Comparison of ENCODE assay signal across 29 cellular contexts in genomic region chr5:175687231-175687701, GRCh38. TPM values are rescaled to one million over a fixed set of nuclear protein-coding genes. Genes with fewer than 3 reads are reported as not detected.
A peak's percentile ranks its signal among the peaks of the same experiment; 100 is the strongest.
DNase-seq lines count a peak whose midpoint lies in the region; FAIRE-seq and TF ChIP-seq lines count a peak whose summit lies in the region.
"Had no signal": no experiment of that assay in that cellular context is flagged by ENCODE, and none has a peak within 500 bp of the region (broad histone marks: within the 10 kb centered on the region; RNA-seq: fewer than 3 reads in every experiment).

No MANE protein-coding gene starts in this region.

- H3K27me3 ChIP-seq in MG63, result peaks cover 6% of the 10 kb centered on the region; the same call in 1 of the 2 replicates
- H3K27me3 ChIP-seq in spleen (replicated peaks in 1 of 7), result peaks cover 0 to 10% (median 0%) of the 10 kb centered on the region in 7 donors
- H3K27me3 ChIP-seq: Peyer's patch, vagina had no signal

- peaks cover 30% of the 10 kb centered on the region for H3K27me3 Mint-ChIP-seq in progenitor cell of endocrine pancreas
- H3K27me3 Mint-ChIP-seq in activated CD4-positive, alpha-beta T cell treated with anti-CD3 and anti-CD28 coated beads, Interleukin-2, amount 10 ng/mL, durations not matched to agents 7 days and 5 days, result no peaks in the 10 kb centered on the region

- H3K36me3 Mint-ChIP-seq in progenitor cell of endocrine pancreas (ENCODE audit: insufficient read depth), result peaks cover 3% of the 10 kb centered on the region
- H3K36me3 Mint-ChIP-seq in activated CD4-positive, alpha-beta T cell treated with anti-CD3 and anti-CD28 coated beads, Interleukin-2, amount 10 ng/mL, durations not matched to agents 7 days and 5 days (ENCODE audit: low read depth), result peaks cover 36% of the 10 kb centered on the region

- no peak overlapping the region for H3K4me3 ChIP-seq in MG63
- H3K4me3 ChIP-seq in kidney (ENCODE audit: low read length in 2 of 2), result no peak overlapping the region
- H3K4me3 ChIP-seq in spleen, result no peak overlapping the region
- H3K4me3 ChIP-seq: Peyer's patch, vagina had no signal

- no peaks in the 10 kb centered on the region for H3K9me3 Mint-ChIP-seq in progenitor cell of endocrine pancreas (ENCODE audit: low read depth)
- no peaks in the 10 kb centered on the region for H3K9me3 Mint-ChIP-seq in activated CD4-positive, alpha-beta T cell treated with anti-CD3 and anti-CD28 coated beads, Interleukin-2, amount 10 ng/mL, durations not matched to agents 7 days and 5 days
- H3K9me3 Mint-ChIP-seq: activated naive CD4-positive, alpha-beta T cell treated with anti-CD3 and anti-CD28 coated beads, Interleukin-2, amount 50 U/mL, for 72 hours; activated T-cell treated with anti-CD3 and anti-CD28 coated beads, Interleukin-2, amount 50 U/mL, for 72 hours; effector memory CD8-positive, alpha-beta T cell; nephron; stimulated activated effector memory CD8-positive, alpha-beta T cell treated with anti-CD3 and anti-CD28 coated beads, Interleukin-12 subunit alpha, Interleukin-12 subunit beta, amount 100 ng/mL, for 72 hours; T-helper 1 cell treated with Interleukin-12 subunit alpha and Interleukin-12 subunit beta and Interleukin-4 antibody, amounts not matched to agents 30 μg/mL and 1 μg/mL, for 36 hours had no signal

- no peaks in the 10 kb centered on the region for H3K36me3 ChIP-seq in MG63
- no peaks in the 10 kb centered on the region for H3K36me3 ChIP-seq in kidney (ENCODE audit: control insufficient read depth in 1 of 2, insufficient read depth in 2 of 2, low read length in 2 of 2)
- peaks cover 0 to 59% (median 5%) of the 10 kb centered on the region in 6 donors for H3K36me3 ChIP-seq in spleen
- H3K36me3 ChIP-seq: Peyer's patch, vagina had no signal

- H3K9me3 ChIP-seq in MG63 (no peaks in the 10 kb centered on the region), kidney (ENCODE audit: control insufficient read depth in 1 of 2, low read length in 2 of 2) (no peaks in the 10 kb centered on the region), spleen (no peaks in the 10 kb centered on the region)
- H3K9me3 ChIP-seq: Peyer's patch, vagina had no signal

- POLR2A ChIA-PET in activated CD4-positive, alpha-beta T cell treated with anti-CD3 and anti-CD28 coated beads, Interleukin-2, amount 10 ng/mL, durations not matched to agents 7 days and 5 days (lab: Charles Lee), result no interaction called here

- TF ChIP-seq POLR2A in spleen (IDR thresholded peaks at IDR 0.05), result no peak

- H3K4me3 Mint-ChIP-seq in progenitor cell of endocrine pancreas (ENCODE audit: low read depth), result no peak overlapping the region
- H3K4me3 Mint-ChIP-seq in activated CD4-positive, alpha-beta T cell treated with anti-CD3 and anti-CD28 coated beads, Interleukin-2, amount 10 ng/mL, durations not matched to agents 7 days and 5 days, result no peak overlapping the region
- H3K4me3 Mint-ChIP-seq: activated T-cell treated with anti-CD3 and anti-CD28 coated beads, Interleukin-2, amount 50 U/mL, for 72 hours; effector memory CD8-positive, alpha-beta T cell; nephron; stimulated activated effector memory CD8-positive, alpha-beta T cell treated with anti-CD3 and anti-CD28 coated beads, Interleukin-12 subunit alpha, Interleukin-12 subunit beta, amount 100 ng/mL, for 72 hours; T-helper 1 cell treated with Interleukin-12 subunit alpha and Interleukin-12 subunit beta and Interleukin-4 antibody, amounts not matched to agents 30 μg/mL and 1 μg/mL, for 36 hours had no signal

- 72 to 93% (median 86%) methylated on average over 10 to 14 of the region's 14 CpGs for WGBS in spleen, 5 donors

- DNase-seq in MG63 (peak; percentile 20), kidney (peak; percentile 61), spleen (peak; percentile 77), 8988T (no peak), progenitor cell of endocrine pancreas (ENCODE audit: low spot score, unreplicated experiment) (no peak), NCI-H128 (lab: John Stamatoyannopoulos, UW; ENCODE audit: unreplicated experiment) (no peak)
- DNase-seq in activated CD4-positive, alpha-beta T cell treated with anti-CD3 and anti-CD28 coated beads, Interleukin-2, amount 10 ng/mL, durations not matched to agents 7 days and 5 days, result no peak
- DNase-seq: activated CD4-positive, alpha-beta T cell treated with anti-CD3 and anti-CD28 coated beads for 48 hours; activated T-cell treated with anti-CD3 and anti-CD28 coated beads, Interleukin-2, amount 50 U/mL, for 72 hours; effector memory CD8-positive, alpha-beta T cell; foreskin fibroblast; KBM-7; NCI-H1436 treated with DMSO at 0.1 percent for 48 hours; stimulated activated CD4-positive, alpha-beta T cell treated with anti-CD3 and anti-CD28 coated beads, Interleukin-2, amount 100 ng/mL, for 48 hours had no signal

- no peaks in the 10 kb centered on the region for H3K4me1 Mint-ChIP-seq in progenitor cell of endocrine pancreas (ENCODE audit: low read depth)
- peaks cover 25% of the 10 kb centered on the region for H3K4me1 Mint-ChIP-seq in activated CD4-positive, alpha-beta T cell treated with anti-CD3 and anti-CD28 coated beads, Interleukin-2, amount 10 ng/mL, durations not matched to agents 7 days and 5 days

- no peak overlapping the region for H3K9ac ChIP-seq in kidney (ENCODE audit: low read length in 2 of 2)

- no peak for TF ChIP-seq CTCF in kidney (IDR thresholded peaks at IDR 0.05; ENCODE audit: borderline replicate concordance, extremely low read depth, insufficient read depth)
- no peak for TF ChIP-seq CTCF in spleen (IDR thresholded peaks at IDR 0.05 in 8 of 11, conservative IDR thresholded peaks at IDR 0.05 in 3 of 11)
- no peak for TF ChIP-seq CTCF in progenitor cell of endocrine pancreas (IDR thresholded peaks at IDR 0.05; ENCODE audit: unreplicated experiment)

- peaks cover 0 to 3% of the 10 kb centered on the region in 2 donors for H3K4me1 ChIP-seq in kidney (ENCODE audit: control insufficient read depth in 1 of 2, insufficient read depth in 1 of 2, low read depth in 1 of 2, low read length in 2 of 2)
- H3K4me1 ChIP-seq in spleen, result peaks cover 0 to 70% (median 19%) of the 10 kb centered on the region in 6 donors
- H3K4me1 ChIP-seq: Peyer's patch, vagina had no signal

- intact Hi-C loops in kidney (cut with DNase I), result no loop called here
- intact Hi-C loops in spleen (cut with DNase I; ENCODE audit: low total_unique reads), result no loop called here

- no peak overlapping the region for H3K27ac Mint-ChIP-seq in progenitor cell of endocrine pancreas
- H3K27ac Mint-ChIP-seq in activated CD4-positive, alpha-beta T cell treated with anti-CD3 and anti-CD28 coated beads, Interleukin-2, amount 10 ng/mL, durations not matched to agents 7 days and 5 days, result no peak overlapping the region
- H3K27ac Mint-ChIP-seq: activated T-cell treated with anti-CD3 and anti-CD28 coated beads, Interleukin-2, amount 50 U/mL, for 72 hours; effector memory CD8-positive, alpha-beta T cell; nephron; stimulated activated effector memory CD8-positive, alpha-beta T cell treated with anti-CD3 and anti-CD28 coated beads, Interleukin-12 subunit alpha, Interleukin-12 subunit beta, amount 100 ng/mL, for 72 hours; T-helper 1 cell treated with Interleukin-12 subunit alpha and Interleukin-12 subunit beta and Interleukin-4 antibody, amounts not matched to agents 30 μg/mL and 1 μg/mL, for 36 hours had no signal

- CTCF ChIA-PET in activated CD4-positive, alpha-beta T cell treated with anti-CD3 and anti-CD28 coated beads, Interleukin-2, amount 10 ng/mL, durations not matched to agents 7 days and 5 days (lab: Charles Lee), result interaction anchor here (0.9 to 1.7 kb wide), 2 partner anchors 10 to 153 kb away, joined by 4 to 7 read pairs; no protein-coding TSS in a partner anchor

- no peak for FAIRE-seq in kidney (lab: Jason Lieb, UNC)
- FAIRE-seq: colon, D721Med, GM12891, H54, HTR-8/SVneo had no signal

- H3K27ac ChIP-seq in cingulate gyrus (ENCODE audit: low read depth, low read length) (peak overlapping the region; percentile 47), kidney (ENCODE audit: low read depth in 2 of 2, low read length in 2 of 2) (no peak overlapping the region), spleen (peak overlapping the region in 3 of 8 donors; percentile 83 to 90 (median 84))
- H3K27ac ChIP-seq: C4-2B, Peyer's patch, vagina had no signal

RNA-seq across cellular contexts. Expression of gene HRH2, which starts 29.4 kb away (rescaled TPM):
- not detected in 2 replicates for total RNA-seq in MG63 (2014; rRNA removed; shearing (Covaris generic); ENCODE audit: low replicate concordance)
- total RNA-seq in kidney, result 10.6 TPM
- 1.9 TPM for polyA plus RNA-seq in kidney (ENCODE audit: insufficient read depth, low read depth, low replicate concordance)
- 10 to 100 TPM; 14.6 to 85.2 (median 31.9) TPM for total RNA-seq in spleen
- polyA plus RNA-seq in spleen, result 1 to 10 TPM; 1.9 to 4.8 (median 4.4) TPM
- 1.2 and 1.5 TPM in 2 replicates for total RNA-seq in progenitor cell of endocrine pancreas
- 10 to 100 TPM; 21.7 to 25.5 TPM for total RNA-seq in activated CD4-positive, alpha-beta T cell treated with anti-CD3 and anti-CD28 coated beads, Interleukin-2, amount 10 ng/mL, durations not matched to agents 7 days and 5 days
- total RNA-seq: NCI-H460 had no signal
- polyA plus RNA-seq: AG04450 had no signal

Comparison
In these comparisons a context has a peak if more than half of its experiments do, and no peak if none do; other contexts are left out.
1. DNase-seq: peak in MG63 (single experiment), kidney (single experiment) and spleen (single experiment); none in 8988T (single experiment), progenitor cell of endocrine pancreas (single experiment), activated CD4-positive, alpha-beta T cell treated with anti-CD3 and anti-CD28 coated beads, Interleukin-2, amount 10 ng/mL, durations not matched to agents 7 days and 5 days (single experiment) and NCI-H128 (single experiment).